1 cellular context compared by ENCODE assay signal in the genomic region with DNA sequence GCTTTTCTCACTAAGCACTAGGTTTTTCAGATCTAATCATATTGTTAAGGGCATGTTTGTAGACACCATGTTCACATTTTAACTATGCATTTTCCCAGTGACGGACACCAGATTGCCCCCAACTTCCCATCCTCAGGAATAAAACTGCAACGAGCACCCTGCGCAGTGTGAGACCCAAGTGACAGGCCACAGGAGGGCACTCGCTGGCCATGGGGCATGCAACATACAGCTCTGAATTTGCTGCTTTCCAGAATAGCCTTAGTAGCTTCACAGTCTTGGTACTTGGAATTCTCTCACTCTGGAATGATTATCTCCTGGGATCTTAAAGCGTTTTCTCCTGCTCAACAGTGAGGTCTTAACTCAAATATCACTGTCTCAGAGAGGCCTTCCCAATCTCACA.
TF ChIP-seq lines count a peak whose summit lies in the region.

No MANE protein-coding gene starts in this region.

TF ChIP-seq in HepG2, 621 proteins besides CTCF, POLR2A, EP300 and RAD21:
- TF ChIP-seq ZNF672 (CRISPR knock-in tag; IDR thresholded peaks at IDR 0.05) = no peak
- TF ChIP-seq STAG1 (CRISPR knock-in tag; IDR thresholded peaks at IDR 0.05) = peak; percentile 41; the same call in 1 of the 2 replicates
